In the genomic region with DNA sequence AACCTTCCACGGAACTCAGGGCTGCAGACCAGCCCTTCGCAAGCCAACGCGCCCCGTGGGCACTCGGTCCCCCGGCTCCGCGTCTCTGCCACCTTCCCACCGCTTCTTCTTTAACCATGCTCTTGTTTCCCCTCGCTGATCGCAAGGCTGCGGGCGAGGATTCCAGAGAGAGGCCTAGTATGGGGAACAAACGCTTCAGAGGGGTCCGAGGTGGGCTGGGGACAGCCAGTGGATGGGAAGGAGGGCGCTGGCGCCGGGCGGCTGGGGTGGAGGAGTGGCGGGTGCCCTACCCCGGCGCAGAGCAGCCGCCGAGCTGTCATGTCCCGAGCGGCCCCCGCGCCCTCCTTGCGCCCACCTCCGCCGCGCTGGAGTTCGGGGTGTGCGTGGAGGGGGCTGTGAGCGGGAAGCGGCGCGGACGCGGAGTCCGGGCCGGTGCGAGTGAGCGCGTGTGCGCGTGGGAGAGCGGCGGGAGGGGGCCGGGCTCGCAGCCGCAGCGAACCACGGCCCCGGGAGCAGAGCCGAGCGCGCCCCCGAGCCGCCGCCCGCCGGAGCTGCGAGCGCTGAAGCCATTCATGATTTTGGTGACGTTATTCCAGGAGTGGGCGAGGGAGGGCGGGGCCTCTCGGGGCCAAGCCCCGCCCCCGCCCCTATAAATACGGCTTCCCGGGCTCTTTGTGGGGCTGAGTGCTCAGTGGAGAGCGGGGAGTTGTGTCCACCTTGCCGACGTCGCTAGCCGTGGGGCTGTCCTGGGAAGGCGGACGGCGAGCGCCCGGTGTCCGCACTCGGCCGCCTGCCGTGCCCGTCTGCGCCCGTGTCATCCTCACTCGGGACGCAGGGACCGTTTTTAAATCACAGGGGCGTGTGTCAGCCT, we compare ENCODE assay signal across 8 cellular contexts. TPM values are rescaled to one million over a fixed set of nuclear protein-coding genes. Genes with fewer than 3 reads are reported as not detected.
DNase-seq lines count a peak whose midpoint lies in the region; ATAC-seq, FAIRE-seq and TF ChIP-seq lines count a peak whose summit lies in the region.

TSS of gene LBH (plus strand) at position 680 of the 871 bp plus-strand sequence. CDS start 205 bp downstream, outside the sequence.

- peak within 1 kb of the TSS; percentile 84 for H3K4me2 ChIP-seq in endothelial cell of umbilical vein (ENCODE audit: insufficient read depth, low read length)

- H3K79me2 ChIP-seq in endothelial cell of umbilical vein (ENCODE audit: control insufficient read depth, insufficient read depth, low read length): no peaks in the 10 kb centered on the region

- H2AFZ ChIP-seq in endothelial cell of umbilical vein (ENCODE audit: low read depth, low read length): peak within 1 kb of the TSS; percentile 83

- H3K9me1 ChIP-seq in endothelial cell of umbilical vein (replicated peaks; ENCODE audit: control insufficient read depth, extremely low read depth, insufficient read depth, low read length): no peaks in the 10 kb centered on the region

- intact Hi-C loops in endothelial cell of umbilical vein (cut with micrococcal nuclease): loop anchor here (2.0 to 5.0 kb wide), 4 partner anchors 41 to 206 kb away; partner anchors contain the start of gene YPEL5

- H3K36me3 ChIP-seq in endothelial cell of umbilical vein (ENCODE audit: control insufficient read depth in 2 of 2, extremely low read depth in 1 of 2, insufficient read depth in 2 of 2, low read length in 2 of 2): no peaks in the 10 kb centered on the region

- peak; percentile 9; the same call in 1 of the 2 replicates for TF ChIP-seq CTCF in 22Rv1 (IDR thresholded peaks at IDR 0.05)
- peak in 1 of 2 donors; percentile 3 for TF ChIP-seq CTCF in endothelial cell of umbilical vein (IDR thresholded peaks at IDR 0.05; ENCODE audit: extremely low read depth in 1 of 2, insufficient read depth in 1 of 2, low read depth in 1 of 2, low read length in 2 of 2)

- DNase-seq in NCI-H82 (lab: John Stamatoyannopoulos, UW): peak; percentile 84
- DNase-seq in activated CD8-positive, alpha-beta memory T cell treated with anti-CD3 and anti-CD28 coated beads, Interleukin-2, amount 50 U/mL, for 24 hours (ENCODE audit: extremely low read depth): peak; percentile 63
- DNase-seq in endothelial cell of umbilical vein (ENCODE audit: low read depth, low spot score): peak; percentile 72
- DNase-seq in midbrain (lab: John Stamatoyannopoulos, UW): peak; percentile 83
- DNase-seq in stimulated activated CD8-positive, alpha-beta memory T cell treated with anti-CD3 and anti-CD28 coated beads, Interleukin-2, amount 100 ng/mL, for 1 hour (ENCODE audit: low read depth in 2 of 2): peak; percentile 81 to 87

- BruUV-seq in endothelial cell of umbilical vein (replicated peaks; lab: Mats Ljungman, UMichigan): no TSS peak

- peak within 1 kb of the TSS; percentile 51 to 58 (median 53) for H3K4me3 ChIP-seq in endothelial cell of umbilical vein (replicated peaks in 1 of 3; ENCODE audit: insufficient read depth in 1 of 3, low read depth in 1 of 3, low read length in 3 of 3)

- TF ChIP-seq POLR2A in endothelial cell of umbilical vein (IDR thresholded peaks at IDR 0.05; ENCODE audit: low read depth, low read length): peak; percentile 86

- dilution Hi-C loops in endothelial cell of umbilical vein (cut with MboI; ENCODE audit: extremely low pct_ligation_motif_present, low sequenced_read_pairs): no loop called here

- no peaks in the 10 kb centered on the region for H3K9me3 ChIP-seq in endothelial cell of umbilical vein (replicated peaks; ENCODE audit: control insufficient read depth, insufficient read depth, low read length)

- CTCF ChIA-PET in endothelial cell of umbilical vein (lab: Charles Lee): interaction anchor here (1.1 to 2.3 kb wide), 4 partner anchors 8 to 481 kb away, joined by 4 to 11 read pairs (median 10); no protein-coding TSS in a partner anchor

- peak within 1 kb of the TSS; percentile 38 for H3K9ac ChIP-seq in endothelial cell of umbilical vein (replicated peaks; ENCODE audit: extremely low read depth, insufficient read depth, low read length)

- H3K27me3 ChIP-seq in endothelial cell of umbilical vein (ENCODE audit: control insufficient read depth in 2 of 2, insufficient read depth in 2 of 2, low read length in 2 of 2): peaks cover 21 to 22% of the 10 kb centered on the region in 2 experiments

- H3K4me1 ChIP-seq in endothelial cell of umbilical vein (ENCODE audit: control insufficient read depth, extremely low read depth, insufficient read depth, low read length): peaks cover 9% of the 10 kb centered on the region

- peak; percentile 67 for FAIRE-seq in endothelial cell of umbilical vein (lab: Jason Lieb, UNC)

- H3K27ac ChIP-seq in 22Rv1 (no peak within 1 kb of the TSS), endothelial cell of umbilical vein (ENCODE audit: insufficient read depth, low read depth, low read length) (no peak within 1 kb of the TSS)

- POLR2A ChIA-PET in endothelial cell of umbilical vein (lab: Charles Lee): interaction anchor here (0.7 to 1.0 kb wide), 2 partner anchors 84 to 115 kb away, joined by 3 to 6 read pairs; partner anchors contain the start of gene YPEL5

- H4K20me1 ChIP-seq in endothelial cell of umbilical vein (replicated peaks; ENCODE audit: control insufficient read depth, extremely low read depth, insufficient read depth, low read length): no peaks in the 10 kb centered on the region

- ATAC-seq in GM18861 (IDR thresholded peaks at IDR 0.05; ENCODE audit: unreplicated experiment): peak; percentile 38
- ATAC-seq in HG03175 (IDR thresholded peaks at IDR 0.05; ENCODE audit: unreplicated experiment): peak; percentile 48

TF ChIP-seq in endothelial cell of umbilical vein, 7 proteins besides CTCF, POLR2A, EP300 and RAD21:
- peak; percentile 92 for TF ChIP-seq POLR2AphosphoS5 (IDR thresholded peaks at IDR 0.05; ENCODE audit: insufficient read depth, low read depth, low read length)
- peak; percentile 60 for TF ChIP-seq EZH2 (IDR thresholded peaks at IDR 0.05; ENCODE audit: borderline replicate concordance, low read depth, low read length, severe bottlenecking)
- TF ChIP-seq, protein P1, sequence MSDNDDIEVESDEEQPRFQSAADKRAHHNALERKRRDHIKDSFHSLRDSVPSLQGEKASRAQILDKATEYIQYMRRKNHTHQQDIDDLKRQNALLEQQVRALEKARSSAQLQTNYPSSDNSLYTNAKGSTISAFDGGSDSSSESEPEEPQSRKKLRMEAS (IDR thresholded peaks at IDR 0.05; ENCODE audit: insufficient read depth, insufficient read length): no peak
TF ChIP-seq in endothelial cell of umbilical vein: peak in this region for 2.

RNA-seq across cellular contexts. Expression of gene LBH, which starts in this region (rescaled TPM):
- total RNA-seq in endothelial cell of umbilical vein: 2.9 and 5.5 TPM in 2 replicates
- polyA plus RNA-seq in endothelial cell of umbilical vein: 5.3 and 6.1 TPM in 2 replicates
- 3.0 and 3.1 TPM in 2 replicates for polyA plus RNA-seq in endothelial cell of umbilical vein (2011; cell fraction: cytosol; rRNA removed)
- polyA plus RNA-seq in endothelial cell of umbilical vein (2011; cell fraction: nucleus; rRNA removed): 1.4 and 2.0 TPM in 2 replicates
- polyA plus RNA-seq in endothelial cell of umbilical vein (2012): 8.0 and 10.9 TPM in 2 replicates
- 8.1 and 10.6 TPM in 2 replicates for polyA minus RNA-seq in endothelial cell of umbilical vein
- not detected for polyA minus RNA-seq in endothelial cell of umbilical vein (2011; cell fraction: cytosol; rRNA and poly(A)+ RNA removed)
- 1.5 and 5.3 TPM in 2 replicates for polyA minus RNA-seq in endothelial cell of umbilical vein (2011; cell fraction: nucleus; rRNA and poly(A)+ RNA removed)
